Comparison of ENCODE assay signal across 2 cellular contexts in the genomic region with DNA sequence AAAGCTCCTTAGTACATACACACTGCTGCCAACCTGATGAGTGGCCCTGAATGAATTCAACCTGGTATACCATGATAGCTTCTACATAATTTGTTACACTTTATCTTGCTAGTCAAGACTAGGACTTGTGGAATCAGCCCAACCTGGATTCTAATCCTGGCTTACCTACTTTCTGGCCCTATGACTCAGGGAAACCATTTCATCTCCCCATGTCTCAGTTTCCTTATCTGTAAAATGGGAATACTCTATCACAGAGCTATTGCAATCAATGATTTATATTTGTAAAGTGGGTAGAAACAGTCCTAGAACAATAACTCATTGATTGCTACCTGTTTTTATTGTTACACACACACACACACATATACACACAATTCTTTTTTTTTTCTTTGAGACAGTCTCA.
A peak's percentile ranks its signal among the peaks of the same experiment; 100 is the strongest.
TF ChIP-seq lines count a peak whose summit lies in the region.

No MANE protein-coding gene starts in this region.

TF ChIP-seq in HepG2, 621 proteins besides CTCF, POLR2A, EP300 and RAD21 (continues in another document):
- no peak for TF ChIP-seq ZNF652 (CRISPR knock-in tag; IDR thresholded peaks at IDR 0.05; ENCODE audit: borderline replicate concordance, low read depth)
- TF ChIP-seq, protein P1, sequence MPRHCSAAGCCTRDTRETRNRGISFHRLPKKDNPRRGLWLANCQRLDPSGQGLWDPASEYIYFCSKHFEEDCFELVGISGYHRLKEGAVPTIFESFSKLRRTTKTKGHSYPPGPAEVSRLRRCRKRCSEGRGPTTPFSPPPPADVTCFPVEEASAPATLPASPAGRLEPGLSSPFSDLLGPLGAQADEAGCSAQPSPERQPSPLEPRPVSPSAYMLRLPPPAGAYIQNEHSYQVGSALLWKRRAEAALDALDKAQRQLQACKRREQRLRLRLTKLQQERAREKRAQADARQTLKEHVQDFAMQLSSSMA (CRISPR knock-in tag; IDR thresholded peaks at IDR 0.05) = no peak
- TF ChIP-seq ZNF501 (CRISPR knock-in tag; IDR thresholded peaks at IDR 0.05) = no peak
- no peak for TF ChIP-seq PAF1 (CRISPR knock-in tag; IDR thresholded peaks at IDR 0.05)
- TF ChIP-seq PTBP1 (IDR thresholded peaks at IDR 0.05; ENCODE audit: low read depth, low read length, poor library complexity, severe bottlenecking) = no peak
- TF ChIP-seq MED13 (CRISPR knock-in tag; IDR thresholded peaks at IDR 0.05) = no peak
- TF ChIP-seq ZNF629 (CRISPR knock-in tag; conservative IDR thresholded peaks at IDR 0.05) = peak; percentile 91
- no peak for TF ChIP-seq POLR2AphosphoS5 (IDR thresholded peaks at IDR 0.05; ENCODE audit: low read depth, low read length)
- TF ChIP-seq SMC3 (IDR thresholded peaks at IDR 0.05; ENCODE audit: low read length) = no peak
- TF ChIP-seq ZFX (CRISPR knock-in tag; IDR thresholded peaks at IDR 0.05; ENCODE audit: low read depth) = no peak
- no peak for TF ChIP-seq NR2C2 (CRISPR knock-in tag; IDR thresholded peaks at IDR 0.05; ENCODE audit: borderline replicate concordance)
- TF ChIP-seq, protein P2, sequence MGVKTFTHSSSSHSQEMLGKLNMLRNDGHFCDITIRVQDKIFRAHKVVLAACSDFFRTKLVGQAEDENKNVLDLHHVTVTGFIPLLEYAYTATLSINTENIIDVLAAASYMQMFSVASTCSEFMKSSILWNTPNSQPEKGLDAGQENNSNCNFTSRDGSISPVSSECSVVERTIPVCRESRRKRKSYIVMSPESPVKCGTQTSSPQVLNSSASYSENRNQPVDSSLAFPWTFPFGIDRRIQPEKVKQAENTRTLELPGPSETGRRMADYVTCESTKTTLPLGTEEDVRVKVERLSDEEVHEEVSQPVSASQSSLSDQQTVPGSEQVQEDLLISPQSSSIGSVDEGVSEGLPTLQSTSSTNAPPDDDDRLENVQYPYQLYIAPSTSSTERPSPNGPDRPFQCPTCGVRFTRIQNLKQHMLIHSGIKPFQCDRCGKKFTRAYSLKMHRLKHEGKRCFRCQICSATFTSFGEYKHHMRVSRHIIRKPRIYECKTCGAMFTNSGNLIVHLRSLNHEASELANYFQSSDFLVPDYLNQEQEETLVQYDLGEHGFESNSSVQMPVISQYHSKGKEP (CRISPR knock-in tag; IDR thresholded peaks at IDR 0.05) = no peak
- peak; percentile 43; the same call in 1 of the 2 replicates for TF ChIP-seq ZMYM3 (CRISPR knock-in tag; IDR thresholded peaks at IDR 0.05)
- TF ChIP-seq ZNF703 (CRISPR knock-in tag; IDR thresholded peaks at IDR 0.05; ENCODE audit: borderline replicate concordance) = no peak
- TF ChIP-seq, protein P3, sequence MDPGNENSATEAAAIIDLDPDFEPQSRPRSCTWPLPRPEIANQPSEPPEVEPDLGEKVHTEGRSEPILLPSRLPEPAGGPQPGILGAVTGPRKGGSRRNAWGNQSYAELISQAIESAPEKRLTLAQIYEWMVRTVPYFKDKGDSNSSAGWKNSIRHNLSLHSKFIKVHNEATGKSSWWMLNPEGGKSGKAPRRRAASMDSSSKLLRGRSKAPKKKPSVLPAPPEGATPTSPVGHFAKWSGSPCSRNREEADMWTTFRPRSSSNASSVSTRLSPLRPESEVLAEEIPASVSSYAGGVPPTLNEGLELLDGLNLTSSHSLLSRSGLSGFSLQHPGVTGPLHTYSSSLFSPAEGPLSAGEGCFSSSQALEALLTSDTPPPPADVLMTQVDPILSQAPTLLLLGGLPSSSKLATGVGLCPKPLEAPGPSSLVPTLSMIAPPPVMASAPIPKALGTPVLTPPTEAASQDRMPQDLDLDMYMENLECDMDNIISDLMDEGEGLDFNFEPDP (CRISPR knock-in tag; conservative IDR thresholded peaks at IDR 0.05) = no peak
- no peak for TF ChIP-seq NR2F1 (CRISPR knock-in tag; IDR thresholded peaks at IDR 0.05)
- TF ChIP-seq ATRX (CRISPR knock-in tag; IDR thresholded peaks at IDR 0.05; ENCODE audit: borderline replicate concordance) = no peak
- TF ChIP-seq ZSCAN30 (CRISPR knock-in tag; IDR thresholded peaks at IDR 0.05) = no peak
- TF ChIP-seq TBX2 (CRISPR knock-in tag; IDR thresholded peaks at IDR 0.05; ENCODE audit: borderline replicate concordance) = no peak
- TF ChIP-seq, protein P4, sequence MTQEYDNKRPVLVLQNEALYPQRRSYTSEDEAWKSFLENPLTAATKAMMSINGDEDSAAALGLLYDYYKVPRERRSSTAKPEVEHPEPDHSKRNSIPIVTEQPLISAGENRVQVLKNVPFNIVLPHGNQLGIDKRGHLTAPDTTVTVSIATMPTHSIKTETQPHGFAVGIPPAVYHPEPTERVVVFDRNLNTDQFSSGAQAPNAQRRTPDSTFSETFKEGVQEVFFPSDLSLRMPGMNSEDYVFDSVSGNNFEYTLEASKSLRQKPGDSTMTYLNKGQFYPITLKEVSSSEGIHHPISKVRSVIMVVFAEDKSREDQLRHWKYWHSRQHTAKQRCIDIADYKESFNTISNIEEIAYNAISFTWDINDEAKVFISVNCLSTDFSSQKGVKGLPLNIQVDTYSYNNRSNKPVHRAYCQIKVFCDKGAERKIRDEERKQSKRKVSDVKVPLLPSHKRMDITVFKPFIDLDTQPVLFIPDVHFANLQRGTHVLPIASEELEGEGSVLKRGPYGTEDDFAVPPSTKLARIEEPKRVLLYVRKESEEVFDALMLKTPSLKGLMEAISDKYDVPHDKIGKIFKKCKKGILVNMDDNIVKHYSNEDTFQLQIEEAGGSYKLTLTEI (CRISPR knock-in tag; conservative IDR thresholded peaks at IDR 0.05) = no peak
- TF ChIP-seq KDM1A (CRISPR knock-in tag; IDR thresholded peaks at IDR 0.05) = peak; percentile 68; the same call in 1 of the 2 replicates
- TF ChIP-seq, protein P5, sequence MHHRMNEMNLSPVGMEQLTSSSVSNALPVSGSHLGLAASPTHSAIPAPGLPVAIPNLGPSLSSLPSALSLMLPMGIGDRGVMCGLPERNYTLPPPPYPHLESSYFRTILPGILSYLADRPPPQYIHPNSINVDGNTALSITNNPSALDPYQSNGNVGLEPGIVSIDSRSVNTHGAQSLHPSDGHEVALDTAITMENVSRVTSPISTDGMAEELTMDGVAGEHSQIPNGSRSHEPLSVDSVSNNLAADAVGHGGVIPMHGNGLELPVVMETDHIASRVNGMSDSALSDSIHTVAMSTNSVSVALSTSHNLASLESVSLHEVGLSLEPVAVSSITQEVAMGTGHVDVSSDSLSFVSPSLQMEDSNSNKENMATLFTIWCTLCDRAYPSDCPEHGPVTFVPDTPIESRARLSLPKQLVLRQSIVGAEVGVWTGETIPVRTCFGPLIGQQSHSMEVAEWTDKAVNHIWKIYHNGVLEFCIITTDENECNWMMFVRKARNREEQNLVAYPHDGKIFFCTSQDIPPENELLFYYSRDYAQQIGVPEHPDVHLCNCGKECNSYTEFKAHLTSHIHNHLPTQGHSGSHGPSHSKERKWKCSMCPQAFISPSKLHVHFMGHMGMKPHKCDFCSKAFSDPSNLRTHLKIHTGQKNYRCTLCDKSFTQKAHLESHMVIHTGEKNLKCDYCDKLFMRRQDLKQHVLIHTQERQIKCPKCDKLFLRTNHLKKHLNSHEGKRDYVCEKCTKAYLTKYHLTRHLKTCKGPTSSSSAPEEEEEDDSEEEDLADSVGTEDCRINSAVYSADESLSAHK (CRISPR knock-in tag; IDR thresholded peaks at IDR 0.05; ENCODE audit: borderline replicate concordance) = no peak

TF ChIP-seq in K562, 482 proteins besides CTCF, POLR2A, EP300 and RAD21:
- no peak for TF ChIP-seq ARID2 (IDR thresholded peaks at IDR 0.05)
- peak; percentile 76 for TF ChIP-seq RBM25 (IDR thresholded peaks at IDR 0.05; ENCODE audit: low read depth, low read length, severe bottlenecking)
- TF ChIP-seq ILF3 (IDR thresholded peaks at IDR 0.05; ENCODE audit: borderline replicate concordance) = no peak
- TF ChIP-seq, protein P6, sequence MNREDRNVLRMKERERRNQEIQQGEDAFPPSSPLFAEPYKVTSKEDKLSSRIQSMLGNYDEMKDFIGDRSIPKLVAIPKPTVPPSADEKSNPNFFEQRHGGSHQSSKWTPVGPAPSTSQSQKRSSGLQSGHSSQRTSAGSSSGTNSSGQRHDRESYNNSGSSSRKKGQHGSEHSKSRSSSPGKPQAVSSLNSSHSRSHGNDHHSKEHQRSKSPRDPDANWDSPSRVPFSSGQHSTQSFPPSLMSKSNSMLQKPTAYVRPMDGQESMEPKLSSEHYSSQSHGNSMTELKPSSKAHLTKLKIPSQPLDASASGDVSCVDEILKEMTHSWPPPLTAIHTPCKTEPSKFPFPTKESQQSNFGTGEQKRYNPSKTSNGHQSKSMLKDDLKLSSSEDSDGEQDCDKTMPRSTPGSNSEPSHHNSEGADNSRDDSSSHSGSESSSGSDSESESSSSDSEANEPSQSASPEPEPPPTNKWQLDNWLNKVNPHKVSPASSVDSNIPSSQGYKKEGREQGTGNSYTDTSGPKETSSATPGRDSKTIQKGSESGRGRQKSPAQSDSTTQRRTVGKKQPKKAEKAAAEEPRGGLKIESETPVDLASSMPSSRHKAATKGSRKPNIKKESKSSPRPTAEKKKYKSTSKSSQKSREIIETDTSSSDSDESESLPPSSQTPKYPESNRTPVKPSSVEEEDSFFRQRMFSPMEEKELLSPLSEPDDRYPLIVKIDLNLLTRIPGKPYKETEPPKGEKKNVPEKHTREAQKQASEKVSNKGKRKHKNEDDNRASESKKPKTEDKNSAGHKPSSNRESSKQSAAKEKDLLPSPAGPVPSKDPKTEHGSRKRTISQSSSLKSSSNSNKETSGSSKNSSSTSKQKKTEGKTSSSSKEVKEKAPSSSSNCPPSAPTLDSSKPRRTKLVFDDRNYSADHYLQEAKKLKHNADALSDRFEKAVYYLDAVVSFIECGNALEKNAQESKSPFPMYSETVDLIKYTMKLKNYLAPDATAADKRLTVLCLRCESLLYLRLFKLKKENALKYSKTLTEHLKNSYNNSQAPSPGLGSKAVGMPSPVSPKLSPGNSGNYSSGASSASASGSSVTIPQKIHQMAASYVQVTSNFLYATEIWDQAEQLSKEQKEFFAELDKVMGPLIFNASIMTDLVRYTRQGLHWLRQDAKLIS (CRISPR knock-in tag; IDR thresholded peaks at IDR 0.05) = no peak
- TF ChIP-seq BCOR (IDR thresholded peaks at IDR 0.05) = 0 out of 2 replicates have a peak, but pooled peaks have one; percentile 14
- TF ChIP-seq, protein P7, sequence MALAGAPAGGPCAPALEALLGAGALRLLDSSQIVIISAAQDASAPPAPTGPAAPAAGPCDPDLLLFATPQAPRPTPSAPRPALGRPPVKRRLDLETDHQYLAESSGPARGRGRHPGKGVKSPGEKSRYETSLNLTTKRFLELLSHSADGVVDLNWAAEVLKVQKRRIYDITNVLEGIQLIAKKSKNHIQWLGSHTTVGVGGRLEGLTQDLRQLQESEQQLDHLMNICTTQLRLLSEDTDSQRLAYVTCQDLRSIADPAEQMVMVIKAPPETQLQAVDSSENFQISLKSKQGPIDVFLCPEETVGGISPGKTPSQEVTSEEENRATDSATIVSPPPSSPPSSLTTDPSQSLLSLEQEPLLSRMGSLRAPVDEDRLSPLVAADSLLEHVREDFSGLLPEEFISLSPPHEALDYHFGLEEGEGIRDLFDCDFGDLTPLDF (CRISPR knock-in tag; IDR thresholded peaks at IDR 0.05) = no peak
TF ChIP-seq in K562: peak in this region for 2.
